In genomic region chr4:157781361-157781760, GRCh38 we compare ENCODE assay signal across 29 cellular contexts.
"Had no signal": no experiment of that assay in that cellular context is flagged by ENCODE, and none has a peak within 500 bp of the region (broad histone marks: within the 10 kb centered on the region; RNA-seq: fewer than 3 reads in every experiment).

No MANE protein-coding gene starts in this region.

- H3K4me3 ChIP-seq: coronary artery, dorsolateral prefrontal cortex, esophagus muscularis mucosa, gastrocnemius medialis had no signal

- ATAC-seq: activated CD4-positive, CD25-positive, alpha-beta regulatory T cell treated with anti-CD3 and anti-CD28 coated beads, Interleukin-2, amount 50 U/mL, for 24 hours; activated CD8-positive, alpha-beta T cell treated with anti-CD3 and anti-CD28 coated beads for 36 hours; activated T-cell treated with anti-CD3 and anti-CD28 coated beads, Interleukin-2, amount 50 U/mL, for 4 hours; activated T-helper 17 cell treated with anti-CD3 and anti-CD28 coated beads, Interleukin-2, amount 50 U/mL, for 72 hours; effector memory CD8-positive, alpha-beta T cell; foreskin keratinocyte; gastrocnemius medialis; T-helper 17 cell had no signal

- H3K4me1 ChIP-seq: esophagus muscularis mucosa, foreskin keratinocyte, gastrocnemius medialis had no signal

- H3K27me3 ChIP-seq: brain microvascular endothelial cell, dorsolateral prefrontal cortex, esophagus muscularis mucosa, foreskin keratinocyte, gastrocnemius medialis had no signal

- H3K27ac ChIP-seq: brain microvascular endothelial cell, coronary artery, dorsolateral prefrontal cortex, esophagus muscularis mucosa, foreskin keratinocyte, gastrocnemius medialis, WERI-Rb-1 had no signal

- H3K9me3 ChIP-seq: esophagus muscularis mucosa, gastrocnemius medialis had no signal

- DNase-seq: activated B cell treated with CpG ODN at 0.5 μM for 24 hours; activated CD4-positive, alpha-beta T cell treated with anti-CD3 and anti-CD28 coated beads for 48 hours; activated CD4-positive, alpha-beta T cell treated with anti-CD3 and anti-CD28 coated beads, Interleukin-2, amount 50 U/mL, for 1 hour; activated CD4-positive, alpha-beta T cell treated with anti-CD3 and anti-CD28 coated beads, Interleukin-2, amount 50 U/mL, for 48 hours; activated CD8-positive, alpha-beta memory T cell treated with anti-CD3 and anti-CD28 coated beads for 24 hours; activated CD8-positive, alpha-beta T cell treated with anti-CD3 and anti-CD28 coated beads for 36 hours; activated effector memory CD4-positive, alpha-beta T cell treated with Interleukin-2 at 50 U/mL for 16 hours; activated gamma-delta T cell treated with Interleukin-2 at 50 U/mL for 16 hours; activated naive CD4-positive, alpha-beta T cell treated with anti-CD3 and anti-CD28 coated beads, Interleukin-2, amount 50 U/mL, for 16 hours; activated naive CD4-positive, alpha-beta T cell treated with Interleukin-2 at 50 U/mL for 16 hours; activated T-cell treated with anti-CD3 and anti-CD28 coated beads, Interleukin-2, amount 50 U/mL, for 4 hours; amniotic stem cell; anterior cingulate cortex; brain microvascular endothelial cell; dorsolateral prefrontal cortex; effector CD4-positive, alpha-beta T cell; effector memory CD8-positive, alpha-beta T cell; erythroblast; foreskin keratinocyte; gastrocnemius medialis; glutamatergic neuron; T-helper 1 cell; T-helper 17 cell; T1000; WERI-Rb-1 had no signal

- H3K36me3 ChIP-seq: brain microvascular endothelial cell, esophagus muscularis mucosa, gastrocnemius medialis, WERI-Rb-1 had no signal
